ENCODE assay signal across 15 cellular contexts in the genomic region with DNA sequence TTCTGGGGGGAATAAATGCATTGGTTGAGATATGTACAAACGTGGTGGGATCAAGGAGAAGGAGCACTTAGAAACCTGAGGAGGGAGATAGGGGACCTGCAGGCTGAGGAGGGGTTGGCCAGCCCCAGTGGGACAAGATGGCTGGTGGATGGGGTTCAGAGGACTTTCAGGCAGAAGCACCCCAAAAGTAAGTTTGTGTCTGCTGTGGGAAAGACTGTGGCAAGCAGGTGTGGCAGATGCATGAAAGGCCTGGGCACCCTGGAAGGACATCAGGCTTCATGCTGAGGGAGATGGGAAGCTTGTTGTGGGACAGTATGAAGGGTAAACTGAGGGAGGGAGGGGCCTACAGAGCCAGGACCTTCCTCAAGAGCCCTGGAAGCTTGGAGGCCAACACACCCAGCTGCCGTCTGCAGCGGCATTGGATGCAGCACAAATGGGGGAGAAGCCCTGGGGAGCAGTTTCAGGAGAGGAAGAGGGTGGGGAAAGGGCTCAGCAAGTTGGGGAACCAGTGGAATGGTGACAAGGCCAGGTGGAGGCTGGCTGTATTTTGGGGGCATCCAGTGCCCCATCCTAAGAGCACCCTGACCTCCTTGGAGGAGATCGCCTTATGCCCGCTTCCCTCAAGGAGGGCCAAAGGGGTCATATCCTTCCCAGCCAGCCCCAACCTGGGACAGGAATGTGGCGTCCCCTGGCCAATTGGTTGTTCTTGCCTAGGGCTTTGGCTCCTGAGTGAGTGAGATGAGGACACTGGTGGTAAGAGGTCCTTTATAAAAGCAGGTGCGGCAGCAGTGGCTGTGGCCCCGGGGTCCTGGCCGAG. TPM values are rescaled to one million over a fixed set of nuclear protein-coding genes. Genes with fewer than 3 reads are reported as not detected.
DNase-seq lines count a peak whose midpoint lies in the region; ATAC-seq and TF ChIP-seq lines count a peak whose summit lies in the region.
"Had no signal": no experiment of that assay in that cellular context is flagged by ENCODE, and none has a peak within 500 bp of the region (broad histone marks: within the 10 kb centered on the region; RNA-seq: fewer than 3 reads in every experiment).

No MANE protein-coding gene starts in this region.

- H3K9ac ChIP-seq in rectal smooth muscle tissue (ENCODE audit: low read length): no peak overlapping the region

- H3K4me3 ChIP-seq in cardiac muscle cell (no peak overlapping the region), right atrium auricular region (no peak overlapping the region), rectal smooth muscle tissue (ENCODE audit: low read length) (no peak overlapping the region)
- H3K4me3 ChIP-seq: GM23338 had no signal

- H3K9me3 ChIP-seq in cardiac muscle cell (ENCODE audit: low read depth) (no peaks in the 10 kb centered on the region), right atrium auricular region (no peaks in the 10 kb centered on the region)

- no peak for DNase-seq in cardiac muscle cell (ENCODE audit: low read depth in 1 of 2, low spot score in 1 of 2)
- DNase-seq in cardiac septum (ENCODE audit: low spot score): no peak
- no peak for DNase-seq in right atrium auricular region (ENCODE audit: low spot score)
- DNase-seq in omental fat pad (ENCODE audit: low spot score): no peak
- DNase-seq in anterior cingulate cortex (lab: John Stamatoyannopoulos, UW): no peak
- no peak for DNase-seq in stimulated activated naive CD8-positive, alpha-beta T cell treated with anti-CD3 and anti-CD28 coated beads, Interleukin-15, Interleukin-2, amounts not matched to agents 100 U/mL and 50 U/mL, for 24 hours
- DNase-seq: activated CD4-positive, alpha-beta T cell treated with anti-CD3 and anti-CD28 coated beads, Interleukin-2, amount 50 U/mL, for 4 hours; activated naive CD4-positive, alpha-beta T cell; DMS53; NCI-H1092; NCI-H446 treated with DMSO at 0.1 percent for 48 hours; occipital lobe had no signal

- H3K36me3 ChIP-seq in cardiac muscle cell (no peaks in the 10 kb centered on the region), right atrium auricular region (no peaks in the 10 kb centered on the region), rectal smooth muscle tissue (ENCODE audit: control insufficient read depth, insufficient read depth, low read length) (no peaks in the 10 kb centered on the region)

- peak overlapping the region; percentile 83 for H3K27ac ChIP-seq in cardiac muscle cell
- H3K27ac ChIP-seq in right atrium auricular region: peak overlapping the region; percentile 88 to 92
- peak overlapping the region; percentile 94 for H3K27ac ChIP-seq in rectal smooth muscle tissue (ENCODE audit: low read depth, low read length)

- H3K27me3 ChIP-seq in cardiac muscle cell: no peaks in the 10 kb centered on the region
- H3K27me3 ChIP-seq in right atrium auricular region: no peaks in the 10 kb centered on the region
- H3K27me3 ChIP-seq in rectal smooth muscle tissue (ENCODE audit: control insufficient read depth, insufficient read depth, low read length): no peaks in the 10 kb centered on the region

- TF ChIP-seq CTCF in cardiac muscle cell (IDR thresholded peaks at IDR 0.05; ENCODE audit: low read depth, low read length) (no peak), right atrium auricular region (IDR thresholded peaks at IDR 0.05) (no peak), omental fat pad (IDR thresholded peaks at IDR 0.05) (no peak)

- ATAC-seq in omental fat pad (ENCODE audit: low FRiP score) (no peak), HG03342 (IDR thresholded peaks at IDR 0.05; ENCODE audit: unreplicated experiment) (no peak)
- ATAC-seq in stimulated activated naive CD8-positive, alpha-beta T cell treated with anti-CD3 and anti-CD28 coated beads, Interleukin-15, Interleukin-2, amounts not matched to agents 100 U/mL and 50 U/mL, for 24 hours: no peak

- intact Hi-C loops in cardiac septum (cut with DNase I): no loop called here

- H3K4me1 ChIP-seq in cardiac muscle cell (ENCODE audit: low read depth): peaks cover 26% of the 10 kb centered on the region
- peaks cover 0 to 30% of the 10 kb centered on the region in 2 donors for H3K4me1 ChIP-seq in right atrium auricular region
- H3K4me1 ChIP-seq in rectal smooth muscle tissue (ENCODE audit: control insufficient read depth, insufficient read depth, low read length): peaks cover 29% of the 10 kb centered on the region

RNA-seq across cellular contexts. Expression of gene NFKBIA, which starts 20.8 kb away (rescaled TPM):
- total RNA-seq in cardiac muscle cell (99.6 and 148 TPM in 2 replicates), cardiac septum (42.7 TPM), right atrium auricular region (100 to 1,000 TPM; 237 to 302 TPM), omental fat pad (1,000 to 10,000 TPM in 1 of 4 donors, 100 to 1,000 TPM in 3; 291 to 1,245 (median 645) TPM)
- polyA plus RNA-seq in cardiac muscle cell: 64.1 and 79.1 TPM in 2 replicates
